In genomic region chr7:139359366-139360209, GRCh38 we compare ENCODE assay signal across 1 cellular context.
TF ChIP-seq lines count a peak whose summit lies in the region.

Gene LUC7L2 (plus strand): TSS chr7:139359894. CDS start chr7:139360262, 368 bp downstream.

TF ChIP-seq in K562, 482 proteins besides CTCF, POLR2A, EP300 and RAD21 (continued from another document and continues in another):
- TF ChIP-seq ELK3 (CRISPR knock-in tag; IDR thresholded peaks at IDR 0.05) (no peak), ZBTB11 (CRISPR knock-in tag; IDR thresholded peaks at IDR 0.05) (peak in 2 of 3 experiments; percentile 1 to 78; a peak in 2 of 6 replicates), MYC (IDR thresholded peaks at IDR 0.05; ENCODE audit: low read depth, low read length) (peak; percentile 94), MYC (CRISPR knock-in tag; IDR thresholded peaks at IDR 0.05; ENCODE audit: borderline replicate concordance, low read depth) (peak; percentile 91), HSF4 (CRISPR knock-in tag; IDR thresholded peaks at IDR 0.05; ENCODE audit: borderline replicate concordance) (no peak), KLF10 (CRISPR knock-in tag; IDR thresholded peaks at IDR 0.05) (no peak), DLX4 (CRISPR knock-in tag; IDR thresholded peaks at IDR 0.05) (no peak), ZNF764 (CRISPR knock-in tag; IDR thresholded peaks at IDR 0.05; ENCODE audit: low read depth) (no peak), NFIC (IDR thresholded peaks at IDR 0.05) (peak; percentile 82), ZNF668 (CRISPR knock-in tag; IDR thresholded peaks at IDR 0.05) (0 out of 2 replicates have a peak, but pooled peaks have one; percentile 42), ZNF449 (CRISPR knock-in tag; IDR thresholded peaks at IDR 0.05) (no peak), ERF (CRISPR knock-in tag; IDR thresholded peaks at IDR 0.05) (peak; percentile 87; the same call in 1 of the 2 replicates), U2AF1 (optimal IDR thresholded peaks at IDR 0.05; ENCODE audit: low read depth, low read length) (peak; percentile 33), L3MBTL2 (IDR thresholded peaks at IDR 0.05) (peak; percentile 84), CBFA2T2 (conservative IDR thresholded peaks at IDR 0.05) (no peak), MITF (IDR thresholded peaks at IDR 0.05) (peak; percentile 67), KDM1A (IDR thresholded peaks at IDR 0.05) (no peak), GABPB1 (CRISPR knock-in tag; IDR thresholded peaks at IDR 0.05) (peak; percentile 70), ZNF24 (IDR thresholded peaks at IDR 0.05) (peak; percentile 57), SMAD3 (CRISPR knock-in tag; conservative IDR thresholded peaks at IDR 0.05) (0 out of 2 replicates have a peak, but pooled peaks have one; percentile 7), MCM3 (IDR thresholded peaks at IDR 0.05) (no peak), GTF3C2 (IDR thresholded peaks at IDR 0.05; ENCODE audit: borderline replicate concordance, extremely low read depth, insufficient read length) (no peak), HMG20A (CRISPR knock-in tag; conservative IDR thresholded peaks at IDR 0.05) (no peak), FOXK2 (conservative IDR thresholded peaks at IDR 0.05 in 1 of 2, IDR thresholded peaks at IDR 0.05 in 1 of 2; ENCODE audit: low read depth in 2 of 2) (no peak; a peak in 2 of 4 replicates), NFIX (CRISPR knock-in tag; IDR thresholded peaks at IDR 0.05; ENCODE audit: low read depth) (no peak), RBM22 (IDR thresholded peaks at IDR 0.05; ENCODE audit: low read depth, low read length, poor library complexity, severe bottlenecking) (peak; percentile 93), TRIM28 (IDR thresholded peaks at IDR 0.05) (no peak), RHOXF2B (CRISPR knock-in tag; conservative IDR thresholded peaks at IDR 0.05) (peak; percentile 80; the same call in 1 of the 2 replicates), SMARCC2 (IDR thresholded peaks at IDR 0.05; ENCODE audit: low read depth) (peak; percentile 72; the same call in 1 of the 2 replicates), ZNF830 (CRISPR knock-in tag; IDR thresholded peaks at IDR 0.05) (peak; percentile 44; the same call in 1 of the 2 replicates), E2F6 (IDR thresholded peaks at IDR 0.05; ENCODE audit: borderline replicate concordance in 1 of 2, extremely low read depth in 1 of 2, insufficient read depth in 1 of 2, insufficient read length in 1 of 2, low read depth in 1 of 2, low read length in 1 of 2, poor library complexity in 1 of 2, severe bottlenecking in 1 of 2) (peak; percentile 95 to 97), MED1 (CRISPR knock-in tag; IDR thresholded peaks at IDR 0.05; ENCODE audit: borderline replicate concordance) (no peak), FOXO4 (CRISPR knock-in tag; IDR thresholded peaks at IDR 0.05) (no peak), POLR3A (IDR thresholded peaks at IDR 0.05; ENCODE audit: borderline replicate concordance, extremely low read depth, insufficient read depth, insufficient read length) (no peak), ZNF75A (CRISPR knock-in tag; IDR thresholded peaks at IDR 0.05) (peak; percentile 9; the same call in 1 of the 2 replicates), ZNF717 (CRISPR knock-in tag; IDR thresholded peaks at IDR 0.05) (0 out of 2 replicates have a peak, but pooled peaks have one; percentile 10), RFX1 (IDR thresholded peaks at IDR 0.05) (no peak), NFXL1 (CRISPR knock-in tag; IDR thresholded peaks at IDR 0.05) (0 out of 2 replicates have a peak, but pooled peaks have one; percentile 39)
